In the genomic region with DNA sequence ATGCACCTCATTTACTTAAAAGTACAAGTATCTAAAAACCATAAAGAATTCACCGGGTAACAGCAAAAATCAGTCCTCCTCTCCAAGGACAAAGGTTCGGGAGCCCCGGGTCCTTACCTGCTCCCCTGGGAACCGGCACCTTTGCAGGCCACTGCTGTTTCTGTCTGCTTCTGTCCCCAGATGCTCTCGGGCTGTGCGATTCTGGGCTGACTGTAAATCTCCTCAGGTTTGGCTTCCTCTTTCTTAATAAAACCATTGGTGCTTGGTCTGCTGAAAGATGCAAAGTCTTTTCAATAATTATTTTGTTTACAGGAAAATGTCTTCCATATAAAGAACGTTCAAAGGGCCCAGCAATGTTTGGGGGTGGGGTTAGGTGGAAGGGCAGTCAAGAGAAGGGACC, we compare ENCODE assay signal across 15 cellular contexts.
A peak's percentile ranks its signal among the peaks of the same experiment; 100 is the strongest.
DNase-seq lines count a peak whose midpoint lies in the region; ATAC-seq and TF ChIP-seq lines count a peak whose summit lies in the region.
"Had no signal": no experiment of that assay in that cellular context is flagged by ENCODE, and none has a peak within 500 bp of the region (broad histone marks: within the 10 kb centered on the region; RNA-seq: fewer than 3 reads in every experiment).

No MANE protein-coding gene starts in this region.

- H3K27ac Mint-ChIP-seq in H9: no peak overlapping the region
- H3K27ac Mint-ChIP-seq: CD4-positive, alpha-beta memory T cell; GM23338; HFFc6 had no signal

- H3K9me3 Mint-ChIP-seq in H9: no peaks in the 10 kb centered on the region
- H3K9me3 Mint-ChIP-seq: GM23338, HFFc6 had no signal

- no CpG with 5 or more reads among the region's 7 CpGs for WGBS in H9 (ENCODE audit: extremely low coverage, insufficient read length, low lambda C conversion rate)

- H4K91ac ChIP-seq in H9 (ENCODE audit: insufficient read length, low read depth, low read length): no peak overlapping the region

- H3K23ac ChIP-seq in H9 (ENCODE audit: insufficient read length, low read depth, low read length): no peak overlapping the region

- no peaks in the 10 kb centered on the region for H3K79me2 ChIP-seq in H9 (ENCODE audit: insufficient read depth, low read length)
- H3K79me2 ChIP-seq in Karpas-422 (ENCODE audit: low read length): no peaks in the 10 kb centered on the region
- no peaks in the 10 kb centered on the region for H3K79me2 ChIP-seq in osteoblast (ENCODE audit: insufficient read depth, low read length)

- H4K20me1 ChIP-seq in H9 (ENCODE audit: control insufficient read depth, insufficient read depth, insufficient read length) (no peaks in the 10 kb centered on the region), Karpas-422 (ENCODE audit: insufficient read depth, low read depth, low read length) (no peaks in the 10 kb centered on the region), osteoblast (ENCODE audit: insufficient read depth, low read length) (no peaks in the 10 kb centered on the region)

- no peak overlapping the region for H3K4ac ChIP-seq in H9 (ENCODE audit: low read depth, low read length)

- H3K56ac ChIP-seq in H9 (ENCODE audit: insufficient read length, low read depth, low read length): no peak overlapping the region

- H4K8ac ChIP-seq in H9 (replicated peaks; ENCODE audit: insufficient read length, low read depth, low read length): no peak overlapping the region

- H3K27me3 Mint-ChIP-seq in H9 (ENCODE audit: low read depth): peaks cover 4% of the 10 kb centered on the region; the same call in 1 of the 2 replicates

- H3K4me1 Mint-ChIP-seq in H9: peaks cover 12 to 21% of the 10 kb centered on the region in 2 experiments
- H3K4me1 Mint-ChIP-seq: CD4-positive, alpha-beta memory T cell had no signal

- peak; percentile 18 for DNase-seq in H9
- peak; percentile 60 for DNase-seq in Karpas-422
- peak; percentile 39 for DNase-seq in osteoblast (ENCODE audit: insufficient read length, low spot score, missing footprints)
- peak; percentile 24 for DNase-seq in ureter (ENCODE audit: low spot score)
- no peak for DNase-seq in ecto neural progenitor cell (ENCODE audit: low spot score)
- DNase-seq in activated T-cell treated with anti-CD3 and anti-CD28 coated beads for 4 hours: no peak
- DNase-seq: C1 segment of cervical spinal cord; Caco-2; CD4-positive, alpha-beta memory T cell; DMS153; DND-41; HFFc6 had no signal

- H3K18ac ChIP-seq in H9 (ENCODE audit: insufficient read length, low read depth, low read length): no peak overlapping the region

- TF ChIP-seq CTCF in H9 (conservative IDR thresholded peaks at IDR 0.05) (no peak), osteoblast (IDR thresholded peaks at IDR 0.05; ENCODE audit: extremely low read depth, low read depth, low read length) (no peak)

- no peaks in the 10 kb centered on the region for H3K23me2 ChIP-seq in H9 (ENCODE audit: insufficient read length, low read depth, low read length, poor library complexity, severe bottlenecking)

- H3K36me3 ChIP-seq in Karpas-422 (ENCODE audit: insufficient read depth, low read length) (no peaks in the 10 kb centered on the region), osteoblast (ENCODE audit: insufficient read depth, low read length) (no peaks in the 10 kb centered on the region)
- H3K36me3 ChIP-seq: HAP-1 had no signal

- H2BK20ac ChIP-seq in H9 (ENCODE audit: low read depth, low read length, poor library complexity, severe bottlenecking): no peak overlapping the region

- ATAC-seq in GM18870 (IDR thresholded peaks at IDR 0.05; ENCODE audit: unreplicated experiment): no peak
- ATAC-seq: GM23338 had no signal

- no peaks in the 10 kb centered on the region for H3K79me1 ChIP-seq in H9 (ENCODE audit: insufficient read depth, low read depth, low read length, poor library complexity, severe bottlenecking)

- H3K4me2 ChIP-seq in H9 (ENCODE audit: insufficient read depth, insufficient read length, low read length): no peak overlapping the region
- peak overlapping the region; percentile 63 for H3K4me2 ChIP-seq in Karpas-422 (ENCODE audit: low read depth, low read length, poor library complexity, severe bottlenecking)
- H3K4me2 ChIP-seq in osteoblast (ENCODE audit: insufficient read depth, low read length): no peak overlapping the region
- H3K4me2 ChIP-seq: GM23338 had no signal

- H3K4me3 Mint-ChIP-seq in H9: no peak overlapping the region
- H3K4me3 Mint-ChIP-seq: CD4-positive, alpha-beta memory T cell; GM23338; HFFc6 had no signal

- no peaks in the 10 kb centered on the region for H3K27me3 ChIP-seq in H9 (ENCODE audit: insufficient read depth, low read length)
- no peaks in the 10 kb centered on the region for H3K27me3 ChIP-seq in Karpas-422 (ENCODE audit: low read length)
- H3K27me3 ChIP-seq in osteoblast (ENCODE audit: insufficient read depth, low read length): no peaks in the 10 kb centered on the region

- peak overlapping the region; percentile 49; the same call in 1 of the 2 replicates for H3K4me3 ChIP-seq in Karpas-422 (ENCODE audit: low read length)
- no peak overlapping the region for H3K4me3 ChIP-seq in osteoblast (ENCODE audit: insufficient read depth, low read length)
- H3K4me3 ChIP-seq: GM23338, HAP-1 had no signal

- no peak overlapping the region for H2BK5ac ChIP-seq in H9 (ENCODE audit: insufficient read length, low read length)

- H3K36me3 Mint-ChIP-seq in H9 (ENCODE audit: insufficient read depth in 1 of 3, low read depth in 3 of 3): no peaks in the 10 kb centered on the region
- H3K36me3 Mint-ChIP-seq: CD4-positive, alpha-beta memory T cell had no signal

- no peak overlapping the region for H3T11ph ChIP-seq in H9 (ENCODE audit: low read length)

- H2BK15ac ChIP-seq in H9 (ENCODE audit: low read depth, low read length): no peak overlapping the region

- no peak overlapping the region for H3K14ac ChIP-seq in H9 (ENCODE audit: insufficient read depth, low read length)

- H3K4me1 ChIP-seq in H9 (ENCODE audit: insufficient read depth, low read length) (peaks cover 4% of the 10 kb centered on the region; the same call in 1 of the 2 replicates), Karpas-422 (ENCODE audit: low read length) (peaks cover 11% of the 10 kb centered on the region), osteoblast (ENCODE audit: insufficient read depth, low read length) (no peaks in the 10 kb centered on the region)
- H3K4me1 ChIP-seq: Caco-2 had no signal

- H2AFZ ChIP-seq in H9 (ENCODE audit: low read length): no peak overlapping the region
- no peak overlapping the region for H2AFZ ChIP-seq in Karpas-422 (ENCODE audit: low read length)
- no peak overlapping the region for H2AFZ ChIP-seq in osteoblast (ENCODE audit: low read length)
- H2AFZ ChIP-seq: GM23338 had no signal

- H2BK120ac ChIP-seq in H9 (ENCODE audit: low read depth, low read length, poor library complexity, severe bottlenecking): no peak overlapping the region

- H2BK12ac ChIP-seq in H9 (ENCODE audit: insufficient read length, low read depth, low read length): no peak overlapping the region

- H4K5ac ChIP-seq in H9 (ENCODE audit: insufficient read length, low read depth, low read length): no peak overlapping the region

- H3K9ac ChIP-seq in H9 (ENCODE audit: extremely low read depth, insufficient read length, low read length) (no peak overlapping the region), Karpas-422 (ENCODE audit: low read length) (peak overlapping the region; percentile 38; the same call in 1 of the 2 replicates)

- H3K27ac ChIP-seq in H9 (ENCODE audit: insufficient read length, low read depth, low read length) (no peak overlapping the region), Karpas-422 (ENCODE audit: low read length) (no peak overlapping the region), osteoblast (ENCODE audit: low read depth, low read length) (no peak overlapping the region)

- no peaks in the 10 kb centered on the region for H3K9me2 ChIP-seq in Karpas-422 (replicated peaks; ENCODE audit: insufficient read depth, low read length)

- H2AK5ac ChIP-seq in H9 (ENCODE audit: insufficient read length, low read length): no peak overlapping the region

- H3K9me3 ChIP-seq in H9 (ENCODE audit: control insufficient read depth, low read depth, low read length): no peaks in the 10 kb centered on the region
- H3K9me3 ChIP-seq in Karpas-422 (ENCODE audit: low read length): no peaks in the 10 kb centered on the region
- H3K9me3 ChIP-seq in osteoblast (ENCODE audit: low read depth, low read length): no peaks in the 10 kb centered on the region
- H3K9me3 ChIP-seq: Caco-2, HAP-1 had no signal

Comparison
In these comparisons a context has a peak if more than half of its experiments do, and no peak if none do; other contexts are left out.
1. DNase-seq: peak in H9 (single experiment), Karpas-422 (single experiment), osteoblast (single experiment) and ureter (single experiment); none in ecto neural progenitor cell (single experiment) and activated T-cell treated with anti-CD3 and anti-CD28 coated beads for 4 hours (single experiment).